Comparison of ENCODE assay signal across 7 cellular contexts in the genomic region with DNA sequence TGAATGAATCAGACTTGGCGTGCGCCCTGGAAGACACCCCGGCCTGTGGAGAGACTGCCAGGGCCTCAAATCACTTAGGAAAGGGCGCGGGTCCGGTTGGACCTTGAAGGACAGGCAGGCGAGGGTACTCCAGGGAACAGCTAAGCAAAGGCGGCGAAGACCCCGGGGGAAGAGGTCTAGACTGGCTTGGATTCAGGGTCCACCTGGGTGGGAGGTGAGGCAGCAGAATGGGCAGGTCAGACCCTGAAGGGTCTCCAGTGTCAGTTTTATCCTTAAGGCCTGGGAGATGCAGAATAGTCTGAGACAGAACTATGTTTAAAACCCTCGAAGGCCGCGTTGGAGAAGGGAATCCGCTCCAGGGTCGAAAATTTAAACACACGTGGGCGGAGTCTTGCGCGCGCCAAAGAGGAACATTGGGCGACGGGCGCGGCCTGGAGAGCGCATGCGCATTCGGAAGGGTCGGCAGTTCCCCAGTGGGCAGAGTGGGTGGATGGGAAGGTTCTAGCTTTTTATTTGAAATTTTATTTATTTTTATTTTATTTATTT. TPM values are rescaled to one million over a fixed set of nuclear protein-coding genes. Genes with fewer than 3 reads are reported as not detected.
DNase-seq lines count a peak whose midpoint lies in the region; ATAC-seq and TF ChIP-seq lines count a peak whose summit lies in the region.

No MANE protein-coding gene starts in this region.

- peak; percentile 49 for DNase-seq in M059J (ENCODE audit: low read depth)
- DNase-seq in SIG-M5 (lab: John Stamatoyannopoulos, UW) = peak; percentile 40
- peak; percentile 58 for DNase-seq in activated gamma-delta T cell treated with anti-CD3 and anti-CD28 coated beads, Interleukin-2, amount 50 U/mL, for 16 hours (ENCODE audit: low read depth)
- peak in 1 of 2 donors; percentile 41 for DNase-seq in foreskin keratinocyte
- peak; percentile 86 for DNase-seq in superior temporal gyrus (ENCODE audit: extremely low spot score)

- peak overlapping the region; percentile 88 for H3K27ac ChIP-seq in foreskin keratinocyte

- H3K4me1 ChIP-seq in foreskin keratinocyte (peaks cover 26% of the 10 kb centered on the region), neuron (ENCODE audit: insufficient read depth, low read length) (peaks cover 10% of the 10 kb centered on the region)

- no peak for ATAC-seq in foreskin keratinocyte

- H3K36me3 ChIP-seq in neuron (ENCODE audit: insufficient read depth, low read length) = peaks cover 15% of the 10 kb centered on the region

- no peak for TF ChIP-seq CTCF in foreskin keratinocyte (conservative IDR thresholded peaks at IDR 0.05)

- peak overlapping the region; percentile 91 for H3K4me3 ChIP-seq in neuron (ENCODE audit: low read length)

- H2AFZ ChIP-seq in neuron (ENCODE audit: low read depth, low read length) = peak overlapping the region; percentile 98

- TF ChIP-seq POLR2A in GM18526 (IDR thresholded peaks at IDR 0.05; ENCODE audit: extremely low read depth, insufficient read length) = peak; percentile 24

- no peaks in the 10 kb centered on the region for H3K9me3 ChIP-seq in neuron (ENCODE audit: low read length)

- no peaks in the 10 kb centered on the region for H3K27me3 ChIP-seq in foreskin keratinocyte
- H3K27me3 ChIP-seq in neuron (ENCODE audit: insufficient read depth, low read length) = no peaks in the 10 kb centered on the region

RNA-seq across cellular contexts. Expression of gene SMG9, which starts 0.6 kb away (rescaled TPM):
- total RNA-seq in M059J (2014; rRNA removed; shearing (Covaris generic)) = 16.0 and 24.0 TPM in 2 replicates
- 27.7 and 29.5 TPM in 2 replicates for total RNA-seq in foreskin keratinocyte
- polyA plus RNA-seq in foreskin keratinocyte = 38.3 and 39.8 TPM in 2 replicates

RNA-seq across cellular contexts. Expression of gene KCNN4, which starts 25.4 kb away (rescaled TPM):
- total RNA-seq in M059J (2014; rRNA removed; shearing (Covaris generic)) = 20.6 and 30.3 TPM in 2 replicates
- total RNA-seq in foreskin keratinocyte = 0.74 and 0.85 TPM in 2 replicates
- 0.56 and 0.76 TPM in 2 replicates for polyA plus RNA-seq in foreskin keratinocyte

RNA-seq across cellular contexts. Expression of gene IRGC, which starts 39.5 kb away (rescaled TPM):
- total RNA-seq in M059J (2014; rRNA removed; shearing (Covaris generic)) = not detected in 2 replicates
- not detected in 2 replicates for total RNA-seq in foreskin keratinocyte
- not detected in 2 replicates for polyA plus RNA-seq in foreskin keratinocyte

RNA-seq across cellular contexts. Expression of gene LYPD5, which starts 46.9 kb away (rescaled TPM):
- total RNA-seq in M059J (2014; rRNA removed; shearing (Covaris generic)) = 2.1 and 5.5 TPM in 2 replicates
- 2.3 and 4.0 TPM in 2 replicates for total RNA-seq in foreskin keratinocyte
- polyA plus RNA-seq in foreskin keratinocyte = 2.5 and 3.8 TPM in 2 replicates

Comparison
In these comparisons a context has a peak if more than half of its experiments do, and no peak if none do; other contexts are left out.
1. RNA of gene KCNN4, which starts 25.4 kb away (total RNA-seq): 20.6 to 30.3 TPM in M059J; 0.74 to 0.85 TPM in foreskin keratinocyte; every median in the first group is over 10 times any median in the second.